Comparison of ENCODE assay signal across 8 cellular contexts in the genomic region with DNA sequence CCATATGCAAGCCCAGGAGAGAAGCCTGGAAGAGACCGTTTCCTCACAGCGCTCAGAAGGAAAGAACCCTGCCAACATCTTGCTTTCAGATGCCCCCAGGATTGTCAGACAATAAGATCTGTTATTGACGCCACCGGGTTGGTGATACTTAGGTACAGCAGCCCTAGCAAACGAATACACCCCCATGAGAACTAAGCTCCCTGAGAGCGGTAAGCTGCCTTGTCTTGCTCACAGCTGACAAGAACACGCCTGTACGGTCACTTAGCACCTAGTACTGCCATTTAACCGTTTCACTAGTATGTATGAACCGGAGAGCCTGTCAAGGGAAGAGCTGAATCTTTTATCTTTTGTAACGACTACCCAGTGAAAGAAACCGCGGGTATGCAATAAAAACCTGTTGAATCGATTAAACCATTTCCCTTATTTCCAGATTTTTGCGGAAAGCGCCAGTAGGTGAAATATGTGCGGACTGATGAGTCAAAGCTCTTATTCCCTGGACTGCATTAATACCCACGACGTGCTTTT. TPM values are rescaled to one million over a fixed set of nuclear protein-coding genes. Genes with fewer than 3 reads are reported as not detected.
DNase-seq lines count a peak whose midpoint lies in the region; ATAC-seq, FAIRE-seq and TF ChIP-seq lines count a peak whose summit lies in the region.

No MANE protein-coding gene starts in this region.

- peaks cover 28% of the 10 kb centered on the region for H3K27me3 ChIP-seq in astrocyte (ENCODE audit: insufficient read depth, low read length)
- peaks cover 35% of the 10 kb centered on the region for H3K27me3 ChIP-seq in keratinocyte (ENCODE audit: control insufficient read depth, extremely low read depth, insufficient read depth, low read length)
- peaks cover 0 to 63% (median 35%) of the 10 kb centered on the region in 3 donors for H3K27me3 ChIP-seq in stomach

- dilution Hi-C loops in keratinocyte (cut with MboI; ENCODE audit: extremely low pct_ligation_motif_present, low sequenced_read_pairs): no loop called here

- POLR2A ChIA-PET in activated CD4-positive, alpha-beta T cell treated with anti-CD3 and anti-CD28 coated beads, Interleukin-2, amount 10 ng/mL, durations not matched to agents 7 days and 5 days (lab: Charles Lee): no interaction called here

- H3K9ac ChIP-seq in astrocyte (ENCODE audit: low read length) (peak overlapping the region; percentile 7), keratinocyte (ENCODE audit: control insufficient read depth, extremely low read depth, insufficient read depth, low read length) (peak overlapping the region; percentile 16)

- H3K36me3 Mint-ChIP-seq in activated CD4-positive, alpha-beta T cell treated with anti-CD3 and anti-CD28 coated beads, Interleukin-2, amount 10 ng/mL, durations not matched to agents 7 days and 5 days (ENCODE audit: low read depth): no peaks in the 10 kb centered on the region
- peaks cover 2% of the 10 kb centered on the region for H3K36me3 Mint-ChIP-seq in astrocyte (ENCODE audit: low read depth, unreplicated experiment)

- H3K4me2 ChIP-seq in astrocyte (ENCODE audit: low read length) (peak overlapping the region; percentile 83), keratinocyte (ENCODE audit: control insufficient read depth, extremely low read depth, insufficient read depth, low read depth, low read length) (peak overlapping the region; percentile 99)

- H3K4me3 Mint-ChIP-seq in activated CD4-positive, alpha-beta T cell treated with anti-CD3 and anti-CD28 coated beads, Interleukin-2, amount 10 ng/mL, durations not matched to agents 7 days and 5 days: peak overlapping the region; percentile 25
- H3K4me3 Mint-ChIP-seq in astrocyte (ENCODE audit: unreplicated experiment): peak overlapping the region; percentile 90

- peaks cover 3% of the 10 kb centered on the region for H3K9me3 Mint-ChIP-seq in activated CD4-positive, alpha-beta T cell treated with anti-CD3 and anti-CD28 coated beads, Interleukin-2, amount 10 ng/mL, durations not matched to agents 7 days and 5 days
- H3K9me3 Mint-ChIP-seq in astrocyte (ENCODE audit: unreplicated experiment): peaks cover 5% of the 10 kb centered on the region

- no peak for TF ChIP-seq EP300 in stomach (IDR thresholded peaks at IDR 0.05)

- WGBS in stomach, 5 donors: 3 to 7% (median 5%) methylated on average over 17 to 19 of the region's 19 CpGs

- TF ChIP-seq POLR2A in stomach (IDR thresholded peaks at IDR 0.05): no peak

- peak overlapping the region; percentile 84 for H2AFZ ChIP-seq in astrocyte (ENCODE audit: low read depth, low read length)
- H2AFZ ChIP-seq in keratinocyte (ENCODE audit: control insufficient read depth, low read length): peak overlapping the region; percentile 42

- H3K36me3 ChIP-seq in astrocyte (ENCODE audit: insufficient read depth, low read length) (no peaks in the 10 kb centered on the region), keratinocyte (ENCODE audit: control insufficient read depth in 2 of 2, extremely low read depth in 1 of 2, insufficient read depth in 2 of 2, low read length in 2 of 2) (no peaks in the 10 kb centered on the region), stomach (no peaks in the 10 kb centered on the region)

- no peak for FAIRE-seq in astrocyte (lab: Jason Lieb, UNC)
- peak; percentile 62 for FAIRE-seq in keratinocyte (lab: Jason Lieb, UNC)

- no peak for ATAC-seq in GM18519 (IDR thresholded peaks at IDR 0.05; ENCODE audit: low FRiP score, unreplicated experiment)

- peak overlapping the region; percentile 65 for H3K4me3 ChIP-seq in astrocyte (ENCODE audit: insufficient read depth, low read depth, low read length)
- peak overlapping the region; percentile 30 to 76 (median 64) for H3K4me3 ChIP-seq in keratinocyte (ENCODE audit: control insufficient read depth in 2 of 3, extremely low read depth in 1 of 3, insufficient read depth in 2 of 3, low read depth in 1 of 3, low read length in 3 of 3)
- peak overlapping the region; percentile 38 to 53 (median 49) for H3K4me3 ChIP-seq in stomach

- H3K27ac Mint-ChIP-seq in activated CD4-positive, alpha-beta T cell treated with anti-CD3 and anti-CD28 coated beads, Interleukin-2, amount 10 ng/mL, durations not matched to agents 7 days and 5 days: no peak overlapping the region
- no peak overlapping the region for H3K27ac Mint-ChIP-seq in astrocyte (ENCODE audit: unreplicated experiment)

- H3K27ac ChIP-seq in astrocyte (ENCODE audit: low read depth, low read length) (no peak overlapping the region), keratinocyte (ENCODE audit: control insufficient read depth, insufficient read depth, low read length) (no peak overlapping the region), stomach (no peak overlapping the region)

- H4K20me1 ChIP-seq in astrocyte (ENCODE audit: insufficient read depth, low read length) (no peaks in the 10 kb centered on the region), keratinocyte (ENCODE audit: control insufficient read depth, extremely low read depth, insufficient read depth, low read length) (no peaks in the 10 kb centered on the region)

- H3K4me1 ChIP-seq in astrocyte (ENCODE audit: insufficient read depth, low read length) (peaks cover 10% of the 10 kb centered on the region), keratinocyte (ENCODE audit: control insufficient read depth, extremely low read depth, insufficient read depth, low read length) (peaks cover 16% of the 10 kb centered on the region), stomach (peaks cover 15 to 19% (median 17%) of the 10 kb centered on the region in 4 donors)

- H3K9me3 ChIP-seq in astrocyte (ENCODE audit: insufficient read depth, low read depth, low read length) (peaks cover 5% of the 10 kb centered on the region), keratinocyte (ENCODE audit: control insufficient read depth, low read depth, low read length) (no peaks in the 10 kb centered on the region), stomach (peaks cover 2 to 7% (median 6%) of the 10 kb centered on the region in 4 donors)

- DNase-seq in activated CD4-positive, alpha-beta T cell treated with anti-CD3 and anti-CD28 coated beads, Interleukin-2, amount 10 ng/mL, durations not matched to agents 7 days and 5 days: no peak
- no peak for DNase-seq in activated CD4-positive, alpha-beta T cell treated with anti-CD3 and anti-CD28 coated beads, Interleukin-2, amount 50 U/mL, for 1 hour
- DNase-seq in astrocyte (ENCODE audit: low read depth) (no peak), keratinocyte (ENCODE audit: low read depth, low spot score) (no peak), stomach (no peak), GM10266 (ENCODE audit: extremely low spot score) (no peak), T1000 (lab: John Stamatoyannopoulos, UW) (no peak)

- intact Hi-C loops in stomach (cut with DNase I; ENCODE audit: low total_unique reads): no loop called here

- CTCF ChIA-PET in activated CD4-positive, alpha-beta T cell treated with anti-CD3 and anti-CD28 coated beads, Interleukin-2, amount 10 ng/mL, durations not matched to agents 7 days and 5 days (lab: Charles Lee): no interaction called here

- TF ChIP-seq CTCF in astrocyte (IDR thresholded peaks at IDR 0.05; ENCODE audit: insufficient read depth, low read depth, low read length) (no peak), keratinocyte (optimal IDR thresholded peaks at IDR 0.05 in 1 of 3, IDR thresholded peaks at IDR 0.05 in 1 of 3, conservative IDR thresholded peaks at IDR 0.05 in 1 of 3; ENCODE audit: extremely low read depth in 1 of 3, insufficient read depth in 2 of 3, low read length in 3 of 3) (no peak), stomach (IDR thresholded peaks at IDR 0.05) (no peak), GM10266 (IDR thresholded peaks at IDR 0.05; ENCODE audit: control insufficient read depth, insufficient read depth, low read depth, missing control alignments) (no peak)

- H3K27me3 Mint-ChIP-seq in activated CD4-positive, alpha-beta T cell treated with anti-CD3 and anti-CD28 coated beads, Interleukin-2, amount 10 ng/mL, durations not matched to agents 7 days and 5 days: peaks cover 44% of the 10 kb centered on the region
- H3K27me3 Mint-ChIP-seq in astrocyte (ENCODE audit: low read depth, unreplicated experiment): peaks cover 20% of the 10 kb centered on the region

- H3K4me1 Mint-ChIP-seq in activated CD4-positive, alpha-beta T cell treated with anti-CD3 and anti-CD28 coated beads, Interleukin-2, amount 10 ng/mL, durations not matched to agents 7 days and 5 days: peaks cover 11% of the 10 kb centered on the region
- H3K4me1 Mint-ChIP-seq in astrocyte (ENCODE audit: low read depth, unreplicated experiment): peaks cover 6% of the 10 kb centered on the region

- H3K79me2 ChIP-seq in astrocyte (ENCODE audit: insufficient read depth, low read length) (no peaks in the 10 kb centered on the region), keratinocyte (ENCODE audit: control insufficient read depth, insufficient read depth, low read length) (no peaks in the 10 kb centered on the region)

- no peaks in the 10 kb centered on the region for H3K9me1 ChIP-seq in keratinocyte (ENCODE audit: control insufficient read depth, extremely low read depth, insufficient read depth, low read length)

RNA-seq across cellular contexts. Expression of gene ZBTB8B, which starts 0.6 kb away (rescaled TPM):
- total RNA-seq in activated CD4-positive, alpha-beta T cell treated with anti-CD3 and anti-CD28 coated beads, Interleukin-2, amount 10 ng/mL, durations not matched to agents 7 days and 5 days: not detected
- 0.12 and 0.18 TPM in 2 replicates for total RNA-seq in astrocyte
- polyA plus RNA-seq in keratinocyte: not detected in 3 replicates
- not detected for polyA plus RNA-seq in keratinocyte (2011; ENCODE audit: low read depth)
- polyA plus RNA-seq in keratinocyte (2011; cell fraction: cytosol; rRNA removed): not detected in 2 replicates
- polyA plus RNA-seq in keratinocyte (2011; cell fraction: nucleus; rRNA removed): not detected in 2 replicates
- polyA plus RNA-seq in keratinocyte (2012; ENCODE audit: low replicate concordance): not detected in 2 replicates
- polyA minus RNA-seq in keratinocyte: not detected in 3 replicates
- not detected for polyA minus RNA-seq in keratinocyte (2011; cell fraction: cytosol; rRNA and poly(A)+ RNA removed)
- not detected in 2 replicates for polyA minus RNA-seq in keratinocyte (2011; cell fraction: nucleus; rRNA and poly(A)+ RNA removed)
- under 1 TPM in 2 of 5 donors, not detected in 3; under 0.01 to 0.37 TPM for total RNA-seq in stomach
- polyA plus RNA-seq in stomach: under 1 TPM in 1 of 3 donors, not detected in 2; 0.15 TPM
